Comparison of ENCODE assay signal across 8 cellular contexts in genomic region chr7:107180378-107180777, GRCh38. TPM values are rescaled to one million over a fixed set of nuclear protein-coding genes. Genes with fewer than 3 reads are reported as not detected.
DNase-seq lines count a peak whose midpoint lies in the region; ATAC-seq and TF ChIP-seq lines count a peak whose summit lies in the region.

No MANE protein-coding gene starts in this region.

- H3K27ac ChIP-seq in ACC112 (ENCODE audit: low read depth, low read length), result peak overlapping the region; percentile 69
- peak overlapping the region; percentile 70 for H3K27ac ChIP-seq in hepatocyte
- peak overlapping the region in 1 of 2 donors; percentile 43 for H3K27ac ChIP-seq in coronary artery

- H3K4me3 Mint-ChIP-seq in activated T-cell treated with anti-CD3 and anti-CD28 coated beads, Interleukin-2, amount 50 U/mL, for 72 hours, result peak overlapping the region; percentile 32 to 70

- no peaks in the 10 kb centered on the region for H3K27me3 ChIP-seq in ACC112 (ENCODE audit: insufficient read depth, low read length)
- no peaks in the 10 kb centered on the region for H3K27me3 ChIP-seq in hepatocyte

- no peak overlapping the region for H3K4me3 ChIP-seq in ACC112 (ENCODE audit: low read depth, low read length)
- no peak overlapping the region for H3K4me3 ChIP-seq in hepatocyte
- no peak overlapping the region for H3K4me3 ChIP-seq in coronary artery

- H2AFZ ChIP-seq in ACC112 (ENCODE audit: low read length, unreplicated experiment) (no peak overlapping the region), hepatocyte (no peak overlapping the region)

- no peaks in the 10 kb centered on the region for H3K9me3 ChIP-seq in hepatocyte (ENCODE audit: low read depth)

- no peaks in the 10 kb centered on the region for H3K27me3 Mint-ChIP-seq in activated T-cell treated with anti-CD3 and anti-CD28 coated beads, Interleukin-2, amount 50 U/mL, for 72 hours (ENCODE audit: low read depth)

- DNase-seq in LoVo (ENCODE audit: low spot score) (peak; percentile 58), hepatocyte (ENCODE audit: low spot score) (peak; percentile 72), coronary artery (ENCODE audit: low spot score) (no peak), NCI-H128 (lab: John Stamatoyannopoulos, UW; ENCODE audit: unreplicated experiment) (no peak), AML-193 (lab: John Stamatoyannopoulos, UW) (no peak)
- DNase-seq in activated T-cell treated with anti-CD3 and anti-CD28 coated beads, Interleukin-2, amount 50 U/mL, for 72 hours, result peak; percentile 65 to 76
- DNase-seq in stimulated activated CD8-positive, alpha-beta memory T cell treated with anti-CD3 and anti-CD28 coated beads, Interleukin-2, amount 100 ng/mL, for 1 hour (ENCODE audit: low read depth in 2 of 2), result peak; percentile 51 to 55

- H4K20me1 ChIP-seq in hepatocyte (ENCODE audit: insufficient read depth, poor library complexity, severe bottlenecking), result peaks cover 48% of the 10 kb centered on the region

- peak overlapping the region; percentile 95 for H3K27ac Mint-ChIP-seq in activated T-cell treated with anti-CD3 and anti-CD28 coated beads, Interleukin-2, amount 50 U/mL, for 72 hours

- 53% methylated on average over 1 of the region's 1 CpG for WGBS in hepatocyte (ENCODE audit: low lambda C conversion rate, missing lambda C conversion rate)

- no peaks in the 10 kb centered on the region for H3K9me3 Mint-ChIP-seq in activated T-cell treated with anti-CD3 and anti-CD28 coated beads, Interleukin-2, amount 50 U/mL, for 72 hours

- peak overlapping the region; percentile 30 for H3K4me2 ChIP-seq in hepatocyte

- no peak for TF ChIP-seq CTCF in hepatocyte (IDR thresholded peaks at IDR 0.05; ENCODE audit: poor library complexity)
- no peak for TF ChIP-seq CTCF in coronary artery (IDR thresholded peaks at IDR 0.05)

- H3K36me3 Mint-ChIP-seq in activated T-cell treated with anti-CD3 and anti-CD28 coated beads, Interleukin-2, amount 50 U/mL, for 72 hours (ENCODE audit: insufficient read depth in 2 of 2), result peaks cover 14 to 19% of the 10 kb centered on the region in 2 donors

- H3K9me2 ChIP-seq in hepatocyte (replicated peaks; ENCODE audit: insufficient read depth), result no peaks in the 10 kb centered on the region

- H3K36me3 ChIP-seq in ACC112 (ENCODE audit: insufficient read depth, low read length) (peaks cover 11% of the 10 kb centered on the region), hepatocyte (replicated peaks; ENCODE audit: insufficient read depth, low read depth) (no peaks in the 10 kb centered on the region)

- H3K4me1 ChIP-seq in ACC112 (ENCODE audit: control insufficient read depth, insufficient read depth, low read length, unreplicated experiment) (peaks cover 24% of the 10 kb centered on the region), hepatocyte (ENCODE audit: insufficient read depth) (peaks cover 22% of the 10 kb centered on the region)

- ATAC-seq in activated T-cell treated with anti-CD3 and anti-CD28 coated beads, Interleukin-2, amount 50 U/mL, for 72 hours (replicated peaks in 1 of 2), result peak; percentile 78 to 81

- H3K79me2 ChIP-seq in ACC112 (ENCODE audit: control insufficient read depth, insufficient read depth, low read length, unreplicated experiment), result peaks cover 20% of the 10 kb centered on the region
- H3K79me2 ChIP-seq in hepatocyte, result peaks cover 70% of the 10 kb centered on the region

- H3K4me1 Mint-ChIP-seq in activated T-cell treated with anti-CD3 and anti-CD28 coated beads, Interleukin-2, amount 50 U/mL, for 72 hours (ENCODE audit: low read depth), result peaks cover 43% of the 10 kb centered on the region

RNA-seq across cellular contexts. Expression of gene HBP1, which starts 11.6 kb away (rescaled TPM):
- total RNA-seq in activated T-cell treated with anti-CD3 and anti-CD28 coated beads, Interleukin-2, amount 50 U/mL, for 72 hours, result 10 to 100 TPM; 41.1 to 58.0 TPM
- total RNA-seq in hepatocyte, result 84.7 and 100 TPM in 2 replicates
- 47.7 and 53.9 TPM in 2 replicates for polyA plus RNA-seq in hepatocyte

Comparison
In these comparisons a context has a peak if more than half of its experiments do, and no peak if none do; other contexts are left out.
1. DNase-seq: peak in LoVo (single experiment), activated T-cell treated with anti-CD3 and anti-CD28 coated beads, Interleukin-2, amount 50 U/mL, for 72 hours (2 of 2), hepatocyte (single experiment) and stimulated activated CD8-positive, alpha-beta memory T cell treated with anti-CD3 and anti-CD28 coated beads, Interleukin-2, amount 100 ng/mL, for 1 hour (2 of 2); none in coronary artery (single experiment), NCI-H128 (single experiment) and AML-193 (0 of 2).